ENCODE assay signal across 21 cellular contexts in the genomic region with DNA sequence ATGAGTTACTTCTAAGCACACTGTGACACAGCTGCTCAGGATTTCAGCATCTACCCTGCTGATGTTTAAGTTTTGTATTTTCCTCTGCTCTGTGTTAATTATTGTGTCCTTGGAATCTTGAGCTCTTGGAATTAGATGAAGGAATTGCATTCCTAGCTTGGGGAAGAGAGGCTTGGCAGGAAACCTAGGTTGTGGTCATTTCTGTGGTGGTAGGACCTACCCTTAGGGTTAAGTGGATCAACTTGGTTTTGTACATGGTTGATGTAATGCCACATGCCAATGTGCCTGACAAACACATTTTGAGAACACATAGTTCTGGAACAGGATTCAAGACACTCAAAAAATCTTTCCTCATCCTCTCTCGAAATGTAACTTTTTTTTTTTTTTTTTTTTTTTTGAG.
DNase-seq lines count a peak whose midpoint lies in the region; ATAC-seq, FAIRE-seq and TF ChIP-seq lines count a peak whose summit lies in the region.
"Had no signal": no experiment of that assay in that cellular context is flagged by ENCODE, and none has a peak within 500 bp of the region (broad histone marks: within the 10 kb centered on the region; RNA-seq: fewer than 3 reads in every experiment).

No MANE protein-coding gene starts in this region.

- H3K4me3 ChIP-seq in astrocyte (ENCODE audit: insufficient read depth, low read depth, low read length) = no peak overlapping the region
- H3K4me3 ChIP-seq in epithelial cell of proximal tubule (ENCODE audit: low read depth, low read length) = no peak overlapping the region

- H3K27me3 ChIP-seq in astrocyte (ENCODE audit: insufficient read depth, low read length) = no peaks in the 10 kb centered on the region

- no peak for FAIRE-seq in astrocyte (lab: Jason Lieb, UNC)
- FAIRE-seq: H1, HTR-8/SVneo had no signal

- H3K9me3 Mint-ChIP-seq in astrocyte (ENCODE audit: unreplicated experiment) = no peaks in the 10 kb centered on the region

- no peaks in the 10 kb centered on the region for H3K27me3 Mint-ChIP-seq in astrocyte (ENCODE audit: low read depth, unreplicated experiment)

- ATAC-seq in HG03378 (IDR thresholded peaks at IDR 0.05; ENCODE audit: unreplicated experiment) = no peak
- ATAC-seq in HG02852 (IDR thresholded peaks at IDR 0.05; ENCODE audit: unreplicated experiment) = no peak
- ATAC-seq: PC-3 had no signal

- no peak overlapping the region for H3K4me3 Mint-ChIP-seq in astrocyte (ENCODE audit: unreplicated experiment)
- H3K4me3 Mint-ChIP-seq: CD14-positive monocyte, IgD-negative memory B cell had no signal

- no peak overlapping the region for H3K27ac Mint-ChIP-seq in astrocyte (ENCODE audit: unreplicated experiment)
- H3K27ac Mint-ChIP-seq: CD14-positive monocyte, IgD-negative memory B cell had no signal

- H3K9ac ChIP-seq in astrocyte (ENCODE audit: low read length) = no peak overlapping the region

- no peak for TF ChIP-seq CTCF in astrocyte (IDR thresholded peaks at IDR 0.05; ENCODE audit: insufficient read depth, low read depth, low read length)
- no peak for TF ChIP-seq CTCF in epithelial cell of proximal tubule (conservative IDR thresholded peaks at IDR 0.05; ENCODE audit: low read depth, low read length)

- no peaks in the 10 kb centered on the region for H3K9me3 ChIP-seq in astrocyte (ENCODE audit: insufficient read depth, low read depth, low read length)

- no peaks in the 10 kb centered on the region for H3K36me3 Mint-ChIP-seq in astrocyte (ENCODE audit: low read depth, unreplicated experiment)
- H3K36me3 Mint-ChIP-seq: CD14-positive monocyte, IgD-negative memory B cell had no signal

- H3K36me3 ChIP-seq in astrocyte (ENCODE audit: insufficient read depth, low read length) = no peaks in the 10 kb centered on the region

- H4K20me1 ChIP-seq in astrocyte (ENCODE audit: insufficient read depth, low read length) = no peaks in the 10 kb centered on the region

- no peak overlapping the region for H3K27ac ChIP-seq in astrocyte (ENCODE audit: low read depth, low read length)
- H3K27ac ChIP-seq: HL-60, RWPE1 had no signal

- DNase-seq in astrocyte (ENCODE audit: low read depth) (peak; percentile 0), epithelial cell of proximal tubule (ENCODE audit: low read depth) (peak; percentile 1), kidney tubule cell (ENCODE audit: low spot score) (peak; percentile 26), HT-29 (ENCODE audit: low spot score) (no peak), NCI-H526 treated with DMSO at 0.1 percent for 48 hours (lab: John Stamatoyannopoulos, UW) (no peak)
- DNase-seq: ACHN, DMS79, Kasumi-1, NCI-H1092 treated with DMSO at 0.1 percent for 48 hours, NCI-H146, NCI-H2081, NCI-H524, PC-3 had no signal

- no peaks in the 10 kb centered on the region for H3K4me1 ChIP-seq in astrocyte (ENCODE audit: insufficient read depth, low read length)

- H2AFZ ChIP-seq in astrocyte (ENCODE audit: low read depth, low read length) = no peak overlapping the region

- no peak overlapping the region for H3K4me2 ChIP-seq in astrocyte (ENCODE audit: low read length)

- peaks cover 5% of the 10 kb centered on the region for H3K4me1 Mint-ChIP-seq in astrocyte (ENCODE audit: low read depth, unreplicated experiment)
- H3K4me1 Mint-ChIP-seq: CD14-positive monocyte had no signal

- H3K79me2 ChIP-seq in astrocyte (ENCODE audit: insufficient read depth, low read length) = no peaks in the 10 kb centered on the region

Comparison
In these comparisons a context has a peak if more than half of its experiments do, and no peak if none do; other contexts are left out.
1. DNase-seq: peak in astrocyte (single experiment), epithelial cell of proximal tubule (single experiment) and kidney tubule cell (single experiment); none in HT-29 (single experiment) and NCI-H526 treated with DMSO at 0.1 percent for 48 hours (single experiment).